Comparison of ENCODE assay signal across 21 cellular contexts in genomic region chr11:44319170-44319551, GRCh38. TPM values are rescaled to one million over a fixed set of nuclear protein-coding genes. Genes with fewer than 3 reads are reported as not detected.
DNase-seq lines count a peak whose midpoint lies in the region; ATAC-seq and TF ChIP-seq lines count a peak whose summit lies in the region.
"Had no signal": no experiment of that assay in that cellular context is flagged by ENCODE, and none has a peak within 500 bp of the region (broad histone marks: within the 10 kb centered on the region; RNA-seq: fewer than 3 reads in every experiment).

No MANE protein-coding gene starts in this region.

- peaks cover 88% of the 10 kb centered on the region for H3K27me3 ChIP-seq in mesendoderm (ENCODE audit: insufficient read depth, low read length, poor library complexity)
- peaks cover 85% of the 10 kb centered on the region for H3K27me3 ChIP-seq in trophoblast cell (ENCODE audit: insufficient read depth, low read length)

- H3K9me3 Mint-ChIP-seq in activated CD8-positive, alpha-beta T cell treated with anti-CD3 and anti-CD28 coated beads, Interleukin-2, amount 10 ng/mL, durations not matched to agents 7 days and 5 days (ENCODE audit: insufficient read depth) = no peaks in the 10 kb centered on the region
- H3K9me3 Mint-ChIP-seq in activated CD8-positive, alpha-beta T cell treated with anti-CD3 and anti-CD28 coated beads for 36 hours = no peaks in the 10 kb centered on the region
- H3K9me3 Mint-ChIP-seq in WTC11 = no peaks in the 10 kb centered on the region
- no peaks in the 10 kb centered on the region for H3K9me3 Mint-ChIP-seq in stimulated activated naive B cell treated with anti-CD40 and anti-IgM and Interleukin-4, amounts not matched to agents 10 μg/mL and 1 μg/mL and 100 μg/mL, for 72 hours
- H3K9me3 Mint-ChIP-seq in T-helper 2 cell treated with Interferon-gamma antibody and Interleukin-4, amounts not matched to agents 5 μg/mL and 100 μg/mL, for 36 hours = no peaks in the 10 kb centered on the region
- H3K9me3 Mint-ChIP-seq in HFFc6 = no peaks in the 10 kb centered on the region

- H3K36me3 ChIP-seq in mesendoderm (ENCODE audit: control insufficient read depth, insufficient read depth, low read length) (no peaks in the 10 kb centered on the region), trophoblast cell (ENCODE audit: control insufficient read depth in 1 of 2, insufficient read depth in 2 of 2, low read length in 2 of 2) (no peaks in the 10 kb centered on the region)
- H3K36me3 ChIP-seq: adrenal gland, left lung had no signal

- no CpG with 5 or more reads among the region's 15 CpGs for WGBS in mesendoderm (ENCODE audit: extremely low coverage, insufficient coverage, low lambda C conversion rate)
- WGBS in trophoblast cell (ENCODE audit: extremely low coverage, insufficient coverage, insufficient read length) = no CpG with 5 or more reads among the region's 15 CpGs

- H3K4me3 ChIP-seq in mesendoderm (ENCODE audit: low read length) (no peak overlapping the region), trophoblast cell (ENCODE audit: low read depth, low read length) (no peak overlapping the region)
- H3K4me3 ChIP-seq: adrenal gland, GM12878, left lung, skin epidermis had no signal

- no peaks in the 10 kb centered on the region for H3K36me3 Mint-ChIP-seq in activated CD8-positive, alpha-beta T cell treated with anti-CD3 and anti-CD28 coated beads, Interleukin-2, amount 10 ng/mL, durations not matched to agents 7 days and 5 days (ENCODE audit: low read depth)
- no peaks in the 10 kb centered on the region for H3K36me3 Mint-ChIP-seq in activated CD8-positive, alpha-beta T cell treated with anti-CD3 and anti-CD28 coated beads for 36 hours (ENCODE audit: low read depth)
- H3K36me3 Mint-ChIP-seq in WTC11 (peaks cover 4% of the 10 kb centered on the region), HFFc6 (ENCODE audit: low read depth) (no peaks in the 10 kb centered on the region)
- peaks cover 0 to 3% of the 10 kb centered on the region in 2 donors for H3K36me3 Mint-ChIP-seq in stimulated activated naive B cell treated with anti-CD40 and anti-IgM and Interleukin-4, amounts not matched to agents 10 μg/mL and 1 μg/mL and 100 μg/mL, for 72 hours
- H3K36me3 Mint-ChIP-seq in T-helper 2 cell treated with Interferon-gamma antibody and Interleukin-4, amounts not matched to agents 5 μg/mL and 100 μg/mL, for 36 hours (ENCODE audit: low read depth) = no peaks in the 10 kb centered on the region

- no peak overlapping the region for H4K12ac ChIP-seq in trophoblast cell (ENCODE audit: low read depth, low read length)

- H3K4me2 ChIP-seq in mesendoderm (ENCODE audit: low read length) (peak overlapping the region; percentile 16), trophoblast cell (ENCODE audit: low read length) (no peak overlapping the region)

- H3K9ac ChIP-seq in mesendoderm (ENCODE audit: low read length) = no peak overlapping the region
- H3K9ac ChIP-seq in trophoblast cell (ENCODE audit: low read length) = no peak overlapping the region
- H3K9ac ChIP-seq: parathyroid adenoma had no signal

- no peak overlapping the region for H3K56ac ChIP-seq in mesendoderm (ENCODE audit: low read length)

- H3K27me3 Mint-ChIP-seq in activated CD8-positive, alpha-beta T cell treated with anti-CD3 and anti-CD28 coated beads, Interleukin-2, amount 10 ng/mL, durations not matched to agents 7 days and 5 days (ENCODE audit: low read depth) = peaks cover 97% of the 10 kb centered on the region
- H3K27me3 Mint-ChIP-seq in activated CD8-positive, alpha-beta T cell treated with anti-CD3 and anti-CD28 coated beads for 36 hours = peaks cover 92% of the 10 kb centered on the region
- H3K27me3 Mint-ChIP-seq in WTC11 (ENCODE audit: low read depth) (peaks cover 100% of the 10 kb centered on the region), HFFc6 (ENCODE audit: insufficient read depth) (peaks cover 77% of the 10 kb centered on the region)
- H3K27me3 Mint-ChIP-seq in stimulated activated naive B cell treated with anti-CD40 and anti-IgM and Interleukin-4, amounts not matched to agents 10 μg/mL and 1 μg/mL and 100 μg/mL, for 72 hours = peaks cover 82 to 98% of the 10 kb centered on the region in 2 donors
- peaks cover 97% of the 10 kb centered on the region for H3K27me3 Mint-ChIP-seq in T-helper 2 cell treated with Interferon-gamma antibody and Interleukin-4, amounts not matched to agents 5 μg/mL and 100 μg/mL, for 36 hours (ENCODE audit: low read depth)

- intact Hi-C loops in activated CD8-positive, alpha-beta T cell treated with anti-CD3 and anti-CD28 coated beads for 36 hours (cut with micrococcal nuclease) = no loop called here

- no peak overlapping the region for H2BK120ac ChIP-seq in mesendoderm (ENCODE audit: low read depth, low read length)
- H2BK120ac ChIP-seq in trophoblast cell (ENCODE audit: insufficient read depth, low read length, poor library complexity) = no peak overlapping the region

- H2BK12ac ChIP-seq in trophoblast cell (ENCODE audit: low read length) = no peak overlapping the region

- TF ChIP-seq CTCF in activated CD8-positive, alpha-beta T cell treated with anti-CD3 and anti-CD28 coated beads for 36 hours (IDR thresholded peaks at IDR 0.05) = no peak
- no peak for TF ChIP-seq CTCF in WTC11 (IDR thresholded peaks at IDR 0.05)
- TF ChIP-seq CTCF in HFFc6 (IDR thresholded peaks at IDR 0.05) = no peak

- H2AK5ac ChIP-seq in mesendoderm (ENCODE audit: low read length) (no peak overlapping the region), trophoblast cell (ENCODE audit: low read length) (no peak overlapping the region)

- no peak overlapping the region for H2BK5ac ChIP-seq in mesendoderm (ENCODE audit: low read length)
- H2BK5ac ChIP-seq in trophoblast cell (ENCODE audit: low read depth, low read length, poor library complexity) = no peak overlapping the region

- no peak overlapping the region for H2BK15ac ChIP-seq in mesendoderm (replicated peaks; ENCODE audit: low read depth)

- no peak overlapping the region for H3K14ac ChIP-seq in trophoblast cell (ENCODE audit: low read length)

- no peaks in the 10 kb centered on the region for H3K4me1 ChIP-seq in mesendoderm (ENCODE audit: control insufficient read depth, low read depth, low read length)
- peaks cover 8 to 13% of the 10 kb centered on the region in 2 experiments for H3K4me1 ChIP-seq in trophoblast cell (ENCODE audit: control insufficient read depth in 1 of 2, insufficient read depth in 2 of 2, low read length in 2 of 2)
- H3K4me1 ChIP-seq: parathyroid adenoma had no signal

- peaks cover 16% of the 10 kb centered on the region for H3K4me1 Mint-ChIP-seq in activated CD8-positive, alpha-beta T cell treated with anti-CD3 and anti-CD28 coated beads, Interleukin-2, amount 10 ng/mL, durations not matched to agents 7 days and 5 days (ENCODE audit: low read depth)
- H3K4me1 Mint-ChIP-seq in activated CD8-positive, alpha-beta T cell treated with anti-CD3 and anti-CD28 coated beads for 36 hours (ENCODE audit: low read depth) = peaks cover 17% of the 10 kb centered on the region
- peaks cover 43% of the 10 kb centered on the region for H3K4me1 Mint-ChIP-seq in WTC11
- peaks cover 19 to 33% of the 10 kb centered on the region in 2 donors for H3K4me1 Mint-ChIP-seq in stimulated activated naive B cell treated with anti-CD40 and anti-IgM and Interleukin-4, amounts not matched to agents 10 μg/mL and 1 μg/mL and 100 μg/mL, for 72 hours
- peaks cover 5% of the 10 kb centered on the region for H3K4me1 Mint-ChIP-seq in T-helper 2 cell treated with Interferon-gamma antibody and Interleukin-4, amounts not matched to agents 5 μg/mL and 100 μg/mL, for 36 hours (ENCODE audit: low read depth)
- no peaks in the 10 kb centered on the region for H3K4me1 Mint-ChIP-seq in HFFc6 (ENCODE audit: low read depth)

- no peak for ATAC-seq in activated CD8-positive, alpha-beta T cell treated with anti-CD3 and anti-CD28 coated beads, Interleukin-2, amount 10 ng/mL, durations not matched to agents 7 days and 5 days
- no peak for ATAC-seq in activated CD8-positive, alpha-beta T cell treated with anti-CD3 and anti-CD28 coated beads for 36 hours
- peak; percentile 23 for ATAC-seq in WTC11
- no peak for ATAC-seq in stimulated activated naive B cell treated with anti-CD40 and anti-IgM and Interleukin-4, amounts not matched to agents 10 μg/mL and 1 μg/mL and 100 μg/mL, for 72 hours (replicated peaks)
- ATAC-seq: GM12878, left lung, SK-N-SH treated with all-trans-retinoic acid at 6 μM for 48 hours had no signal

- no peak overlapping the region for H3K4me3 Mint-ChIP-seq in activated CD8-positive, alpha-beta T cell treated with anti-CD3 and anti-CD28 coated beads, Interleukin-2, amount 10 ng/mL, durations not matched to agents 7 days and 5 days
- H3K4me3 Mint-ChIP-seq in activated CD8-positive, alpha-beta T cell treated with anti-CD3 and anti-CD28 coated beads for 36 hours = no peak overlapping the region
- H3K4me3 Mint-ChIP-seq in WTC11 (peak overlapping the region; percentile 68), HFFc6 (no peak overlapping the region)
- H3K4me3 Mint-ChIP-seq in stimulated activated naive B cell treated with anti-CD40 and anti-IgM and Interleukin-4, amounts not matched to agents 10 μg/mL and 1 μg/mL and 100 μg/mL, for 72 hours = peak overlapping the region in 1 of 2 donors; percentile 61
- no peak overlapping the region for H3K4me3 Mint-ChIP-seq in T-helper 2 cell treated with Interferon-gamma antibody and Interleukin-4, amounts not matched to agents 5 μg/mL and 100 μg/mL, for 36 hours

- H3K4ac ChIP-seq in mesendoderm (ENCODE audit: low read depth, low read length) (no peak overlapping the region), trophoblast cell (ENCODE audit: low read depth, low read length) (no peak overlapping the region)

- no peak overlapping the region for H4K5ac ChIP-seq in mesendoderm (ENCODE audit: low read length)

- H3K27ac ChIP-seq in mesendoderm (ENCODE audit: low read depth, low read length) (no peak overlapping the region), trophoblast cell (ENCODE audit: low read depth, low read length) (no peak overlapping the region)
- H3K27ac ChIP-seq: adrenal gland, epithelial cell of prostate, left lung, parathyroid adenoma, skin epidermis had no signal

- H3K79me2 ChIP-seq in mesendoderm (ENCODE audit: control insufficient read depth, insufficient read depth, low read length) (no peaks in the 10 kb centered on the region), trophoblast cell (ENCODE audit: control insufficient read depth, insufficient read depth, low read length, poor library complexity) (no peaks in the 10 kb centered on the region)
- H3K79me2 ChIP-seq: parathyroid adenoma had no signal

- CTCF ChIA-PET in activated CD8-positive, alpha-beta T cell treated with anti-CD3 and anti-CD28 coated beads, Interleukin-2, amount 10 ng/mL, durations not matched to agents 7 days and 5 days (lab: Charles Lee) = interaction anchor here (1.0 kb wide), 1 partner anchor 12 kb away, joined by 3 read pairs; no protein-coding TSS in a partner anchor
- CTCF ChIA-PET in activated CD8-positive, alpha-beta T cell treated with anti-CD3 and anti-CD28 coated beads for 36 hours (lab: Charles Lee) = interaction anchor here (1.3 kb wide), 1 partner anchor 11 kb away, joined by 3 read pairs; no protein-coding TSS in a partner anchor
- CTCF ChIA-PET in WTC11 (lab: Charles Lee) = interaction anchor here (1.0 to 1.5 kb wide), 2 partner anchors 14 to 35 kb away, joined by 4 to 9 read pairs; no protein-coding TSS in a partner anchor

- H3K79me1 ChIP-seq in mesendoderm (ENCODE audit: low read length) = no peaks in the 10 kb centered on the region
- H3K79me1 ChIP-seq in trophoblast cell (ENCODE audit: low read length) = no peaks in the 10 kb centered on the region

- no peak overlapping the region for H2AFZ ChIP-seq in trophoblast cell (ENCODE audit: insufficient read depth, low read length, poor library complexity)
- H2AFZ ChIP-seq: parathyroid adenoma had no signal

- peak overlapping the region; percentile 20 for H3K27ac Mint-ChIP-seq in activated CD8-positive, alpha-beta T cell treated with anti-CD3 and anti-CD28 coated beads, Interleukin-2, amount 10 ng/mL, durations not matched to agents 7 days and 5 days
- no peak overlapping the region for H3K27ac Mint-ChIP-seq in activated CD8-positive, alpha-beta T cell treated with anti-CD3 and anti-CD28 coated beads for 36 hours
- H3K27ac Mint-ChIP-seq in WTC11 = no peak overlapping the region
- H3K27ac Mint-ChIP-seq in stimulated activated naive B cell treated with anti-CD40 and anti-IgM and Interleukin-4, amounts not matched to agents 10 μg/mL and 1 μg/mL and 100 μg/mL, for 72 hours = peak overlapping the region; percentile 89
- no peak overlapping the region for H3K27ac Mint-ChIP-seq in T-helper 2 cell treated with Interferon-gamma antibody and Interleukin-4, amounts not matched to agents 5 μg/mL and 100 μg/mL, for 36 hours
- H3K27ac Mint-ChIP-seq in HFFc6 = no peak overlapping the region
- H3K27ac Mint-ChIP-seq: CD14-positive monocyte had no signal

- H4K8ac ChIP-seq in mesendoderm (ENCODE audit: low read depth, low read length) (no peak overlapping the region), trophoblast cell (ENCODE audit: low read depth, low read length) (no peak overlapping the region)

- H3K23ac ChIP-seq in mesendoderm (ENCODE audit: low read length) (no peak overlapping the region), trophoblast cell (ENCODE audit: low read length) (no peak overlapping the region)

- peaks cover 10% of the 10 kb centered on the region for H3K9me3 ChIP-seq in trophoblast cell (ENCODE audit: insufficient read depth, low read depth, low read length)
- H3K9me3 ChIP-seq: adrenal gland, left lung had no signal

- H3K18ac ChIP-seq in mesendoderm (ENCODE audit: low read length) = no peak overlapping the region
- H3K18ac ChIP-seq in trophoblast cell (ENCODE audit: low read length) = no peak overlapping the region

- H4K91ac ChIP-seq in trophoblast cell (ENCODE audit: low read depth, low read length) = no peak overlapping the region

- POLR2A ChIA-PET in activated CD8-positive, alpha-beta T cell treated with anti-CD3 and anti-CD28 coated beads, Interleukin-2, amount 10 ng/mL, durations not matched to agents 7 days and 5 days (lab: Charles Lee) = no interaction called here
- POLR2A ChIA-PET in activated CD8-positive, alpha-beta T cell treated with anti-CD3 and anti-CD28 coated beads for 36 hours (lab: Charles Lee) = interaction anchor here (1.5 kb wide), 1 partner anchor 11 kb away, joined by 4 read pairs; no protein-coding TSS in a partner anchor
- POLR2A ChIA-PET in WTC11 (lab: Charles Lee) = interaction anchor here (1.3 kb wide), 1 partner anchor 20 kb away, joined by 5 read pairs; no protein-coding TSS in a partner anchor

- DNase-seq in activated CD8-positive, alpha-beta T cell treated with anti-CD3 and anti-CD28 coated beads, Interleukin-2, amount 10 ng/mL, durations not matched to agents 7 days and 5 days = no peak
- no peak for DNase-seq in activated CD8-positive, alpha-beta T cell treated with anti-CD3 and anti-CD28 coated beads for 36 hours
- DNase-seq in WTC11 (ENCODE audit: low spot score) (peak; percentile 56), mesendoderm (no peak), trophoblast cell (no peak), HFFc6 (no peak)
- DNase-seq in stimulated activated naive B cell treated with anti-CD40 and anti-IgM and Interleukin-4, amounts not matched to agents 10 μg/mL and 1 μg/mL and 100 μg/mL, for 72 hours = no peak
- no peak for DNase-seq in T-helper 2 cell treated with Interferon-gamma antibody and Interleukin-4, amounts not matched to agents 5 μg/mL and 100 μg/mL, for 36 hours (ENCODE audit: low spot score)
- DNase-seq: adrenal gland; foreskin fibroblast; left lung; NCI-H1417 treated with DMSO at 0.1 percent for 48 hours; NCI-H2227 treated with DMSO at 0.1 percent for 48 hours; stimulated activated CD4-positive, alpha-beta T cell treated with anti-CD3 and anti-CD28 coated beads, Interleukin-4, amount 100 ng/mL, for 24 hours had no signal

RNA-seq across cellular contexts. Expression of gene ALX4, which starts 9.2 kb away (rescaled TPM):
- total RNA-seq in activated CD8-positive, alpha-beta T cell treated with anti-CD3 and anti-CD28 coated beads, Interleukin-2, amount 10 ng/mL, durations not matched to agents 7 days and 5 days = not detected
- total RNA-seq in activated CD8-positive, alpha-beta T cell treated with anti-CD3 and anti-CD28 coated beads for 36 hours = not detected
- total RNA-seq in WTC11 (2021) = not detected in 3 replicates
- polyA plus RNA-seq in mesendoderm (2013, experiment 1 of 2) = not detected
- 0.01 TPM for polyA plus RNA-seq in mesendoderm (2013, experiment 2 of 2)
- 0.49 and 0.53 TPM in 2 replicates for polyA plus RNA-seq in trophoblast cell (2013)
- total RNA-seq in HFFc6 (2021; fragmentation: NEBNext Ultra II Directional; extraction: Animal tissue kit (Norgen Biotek cat#: 25700)) = under 1 TPM; 0.02 to 0.13 (median 0.06) TPM
- total RNA-seq: adrenal gland, dermis microvascular lymphatic vessel endothelial cell, GM12878, left lung had no signal
- polyA plus RNA-seq: CD14-positive monocyte, GM12878 had no signal

Comparison
In these comparisons a context has a peak if more than half of its experiments do, and no peak if none do; other contexts are left out.
1. H3K27ac Mint-ChIP-seq: peak in activated CD8-positive, alpha-beta T cell treated with anti-CD3 and anti-CD28 coated beads, Interleukin-2, amount 10 ng/mL, durations not matched to agents 7 days and 5 days (single experiment) and stimulated activated naive B cell treated with anti-CD40 and anti-IgM and Interleukin-4, amounts not matched to agents 10 μg/mL and 1 μg/mL and 100 μg/mL, for 72 hours (single experiment); none in activated CD8-positive, alpha-beta T cell treated with anti-CD3 and anti-CD28 coated beads for 36 hours (single experiment), WTC11 (single experiment), T-helper 2 cell treated with Interferon-gamma antibody and Interleukin-4, amounts not matched to agents 5 μg/mL and 100 μg/mL, for 36 hours (single experiment) and HFFc6 (single experiment).